Comparison of ENCODE assay signal across 14 cellular contexts in the genomic region with DNA sequence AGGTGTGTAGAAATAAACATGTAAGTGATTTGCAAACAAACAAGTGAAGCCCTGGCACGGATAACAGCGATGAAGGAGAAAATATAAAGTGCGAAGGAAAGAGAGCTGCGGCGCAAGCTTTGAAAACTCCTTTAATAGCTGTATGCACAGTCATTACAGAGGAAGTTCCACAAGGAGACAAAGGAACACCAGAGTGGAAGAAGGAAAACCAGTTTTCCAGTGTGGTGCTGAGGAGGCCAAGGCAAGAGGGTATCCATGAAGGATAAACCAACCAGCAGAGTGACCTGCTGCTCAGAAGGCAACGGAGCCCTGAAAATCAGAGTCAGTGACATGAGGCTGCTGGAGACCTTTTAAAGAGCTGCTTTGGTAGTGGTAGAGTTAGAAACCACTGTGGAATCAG.
"Had no signal": no experiment of that assay in that cellular context is flagged by ENCODE, and none has a peak within 500 bp of the region (broad histone marks: within the 10 kb centered on the region; RNA-seq: fewer than 3 reads in every experiment).

No MANE protein-coding gene starts in this region.

- ATAC-seq: gastrocnemius medialis, left lobe of liver, pancreas, T-cell had no signal

- H3K27ac ChIP-seq: adrenal gland had no signal

- H3K27ac Mint-ChIP-seq: activated T-helper 2 cell treated with anti-CD3 and anti-CD28 coated beads, Interferon-gamma antibody, Interleukin-2, Interleukin-4, amounts not matched to agents 10 μg/mL and 5 μg/mL and 100 μg/mL, durations not matched to agents 14 hours and 24 hours and 36 hours; T-cell; type B pancreatic cell had no signal

- H3K27me3 Mint-ChIP-seq: T-cell, type B pancreatic cell had no signal

- H3K4me3 Mint-ChIP-seq: T-cell, type B pancreatic cell had no signal

- H3K9me3 Mint-ChIP-seq: activated T-helper 2 cell treated with anti-CD3 and anti-CD28 coated beads, Interferon-gamma antibody, Interleukin-2, Interleukin-4, amounts not matched to agents 10 μg/mL and 5 μg/mL and 100 μg/mL, durations not matched to agents 14 hours and 24 hours and 36 hours; T-cell; type B pancreatic cell had no signal

- DNase-seq: activated CD4-positive, alpha-beta T cell treated with anti-CD3 and anti-CD28 coated beads, Interleukin-2, amount 50 U/mL, for 48 hours; activated naive CD4-positive, alpha-beta T cell treated with anti-CD3 and anti-CD28 coated beads, Interleukin-2, amount 50 U/mL, for 16 hours; adrenal gland; central memory CD4-positive, alpha-beta T cell; effector memory CD4-positive, alpha-beta T cell; gastrocnemius medialis; pancreas; stimulated activated CD4-positive, alpha-beta T cell treated with anti-CD3 and anti-CD28 coated beads, Interleukin-12 subunit alpha, Interleukin-12 subunit beta, amount 100 ng/mL, for 4 hours; stimulated activated CD4-positive, alpha-beta T cell treated with anti-CD3 and anti-CD28 coated beads, Interleukin-2, amount 100 ng/mL, for 24 hours; T-cell; T1000 had no signal

- H3K4me3 ChIP-seq: adrenal gland, gastrocnemius medialis, pancreas had no signal
